33 cellular contexts compared by ENCODE assay signal in the genomic region with DNA sequence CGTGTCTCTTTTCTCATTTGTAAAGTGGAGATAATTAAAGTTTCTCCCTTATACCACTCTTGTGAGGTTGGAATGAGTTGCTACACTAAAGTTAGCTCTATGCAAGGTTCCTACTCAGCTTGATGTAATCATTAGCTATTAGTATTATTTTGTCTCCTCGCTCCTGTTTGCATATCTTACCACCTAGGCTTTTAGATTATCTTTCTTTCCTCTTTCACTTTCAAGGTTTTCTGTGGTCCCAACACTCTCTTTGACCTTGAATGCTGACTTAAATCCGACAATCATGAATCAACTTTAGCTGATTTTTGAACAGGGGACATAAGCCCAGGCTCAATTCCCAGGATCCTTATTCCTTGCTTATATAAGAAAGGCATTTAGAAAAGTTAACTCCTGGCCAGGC.
"Had no signal": no experiment of that assay in that cellular context is flagged by ENCODE, and none has a peak within 500 bp of the region (broad histone marks: within the 10 kb centered on the region; RNA-seq: fewer than 3 reads in every experiment).

No MANE protein-coding gene starts in this region.

- DNase-seq: activated B cell treated with CpG ODN at 0.5 μM for 24 hours; activated CD4-positive, alpha-beta memory T cell treated with anti-CD3 and anti-CD28 coated beads for 36 hours; activated CD4-positive, alpha-beta T cell treated with anti-CD3 and anti-CD28 coated beads for 4 hours; activated CD4-positive, alpha-beta T cell treated with anti-CD3 and anti-CD28 coated beads, Interleukin-2, amount 10 ng/mL, durations not matched to agents 24 days and 14 days; activated CD4-positive, alpha-beta T cell treated with anti-CD3 and anti-CD28 coated beads, Interleukin-2, amount 50 U/mL, for 1 hour; activated CD4-positive, alpha-beta T cell treated with anti-CD3 and anti-CD28 coated beads, Interleukin-2, amount 50 U/mL, for 4 hours; activated CD4-positive, CD25-positive, alpha-beta regulatory T cell treated with anti-CD3 and anti-CD28 coated beads, Interleukin-2, amount 50 U/mL, for 72 hours; activated CD8-positive, alpha-beta memory T cell treated with anti-CD3 and anti-CD28 coated beads, Interleukin-2, amount 50 U/mL, for 4 hours; activated CD8-positive, alpha-beta T cell treated with anti-CD3 and anti-CD28 coated beads for 36 hours; activated effector memory CD4-positive, alpha-beta T cell treated with anti-CD3 and anti-CD28 coated beads, Interleukin-2, amount 50 U/mL, for 16 hours; activated gamma-delta T cell treated with Interleukin-2 at 50 U/mL for 16 hours; activated naive CD4-positive, alpha-beta T cell; activated naive CD4-positive, alpha-beta T cell treated with anti-CD3 and anti-CD28 coated beads for 36 hours; activated naive CD4-positive, alpha-beta T cell treated with anti-CD3 and anti-CD28 coated beads, Interleukin-2, amount 50 U/mL, for 16 hours; activated naive CD8-positive, alpha-beta T cell treated with anti-CD3 and anti-CD28 coated beads for 36 hours; activated T-cell treated with anti-CD3 and anti-CD28 coated beads for 4 hours; activated T-cell treated with anti-CD3 and anti-CD28 coated beads, Interleukin-2, amount 50 U/mL, for 1 hour; activated T-cell treated with anti-CD3 and anti-CD28 coated beads, Interleukin-2, amount 50 U/mL, for 4 hours; activated T-cell treated with anti-CD3 and anti-CD28 coated beads, Interleukin-2, amount 50 U/mL, for 72 hours; adrenal gland; amniotic stem cell; aorta; body of pancreas; brain microvascular endothelial cell; central memory CD4-positive, alpha-beta T cell; T-helper 2 cell; T-helper 9 cell had no signal

- H3K27me3 ChIP-seq: adrenal gland, body of pancreas, brain microvascular endothelial cell, breast epithelium had no signal

- H3K9me3 ChIP-seq: adrenal gland, body of pancreas, breast epithelium had no signal

- ATAC-seq: activated CD8-positive, alpha-beta T cell treated with anti-CD3 and anti-CD28 coated beads for 36 hours; activated naive CD4-positive, alpha-beta T cell treated with anti-CD3 and anti-CD28 coated beads, Interleukin-2, amount 50 U/mL, for 72 hours; activated T-cell treated with anti-CD3 and anti-CD28 coated beads, Interleukin-2, amount 50 U/mL, for 4 hours; activated T-cell treated with anti-CD3 and anti-CD28 coated beads, Interleukin-2, amount 50 U/mL, for 72 hours; activated T-helper 17 cell treated with anti-CD3 and anti-CD28 coated beads, Interleukin-2, amount 50 U/mL, for 72 hours; body of pancreas had no signal

- H3K36me3 ChIP-seq: adrenal gland, brain microvascular endothelial cell, breast epithelium had no signal

- FAIRE-seq: astrocyte, TTC549 had no signal

- H3K4me3 ChIP-seq: adrenal gland, body of pancreas, breast epithelium had no signal

- H3K27ac ChIP-seq: adrenal gland, body of pancreas, brain microvascular endothelial cell, breast epithelium, VCaP had no signal

- H3K4me1 ChIP-seq: adrenal gland, body of pancreas, breast epithelium had no signal
